In the genomic region with DNA sequence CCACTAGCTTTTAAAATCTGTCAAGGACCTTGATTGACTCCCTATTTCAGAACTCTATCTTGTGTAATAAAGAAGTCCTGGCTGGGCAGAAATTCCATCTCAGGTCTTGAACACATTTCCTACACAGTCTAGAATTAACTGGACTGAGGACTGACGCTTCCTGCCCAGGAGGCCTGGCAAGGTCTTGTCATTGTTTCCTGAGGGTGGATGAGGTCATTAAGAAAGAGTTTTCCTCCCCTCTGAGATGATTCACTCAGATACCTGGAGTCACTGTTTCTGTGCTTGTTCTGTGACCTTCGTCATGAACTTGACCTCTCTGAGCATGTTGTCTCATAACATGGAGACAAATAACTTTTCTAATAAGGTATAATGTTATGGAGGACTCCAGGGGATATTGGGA, we compare ENCODE assay signal across 12 cellular contexts.
DNase-seq lines count a peak whose midpoint lies in the region; ATAC-seq and TF ChIP-seq lines count a peak whose summit lies in the region.
"Had no signal": no experiment of that assay in that cellular context is flagged by ENCODE, and none has a peak within 500 bp of the region (broad histone marks: within the 10 kb centered on the region; RNA-seq: fewer than 3 reads in every experiment).

No MANE protein-coding gene starts in this region.

- no peak for TF ChIP-seq CTCF in 22Rv1 (IDR thresholded peaks at IDR 0.05)
- TF ChIP-seq CTCF in GM20000 (IDR thresholded peaks at IDR 0.05; ENCODE audit: extremely low read depth, missing control alignments) = no peak

- DNase-seq in HCEC 1CT (peak; percentile 44), islet precursor cell (peak; percentile 77), Ammon's horn (ENCODE audit: low spot score) (no peak), NCI-H2171 (lab: John Stamatoyannopoulos, UW) (no peak), GM20000 (ENCODE audit: low spot score) (no peak)
- DNase-seq: NCI-H1417 treated with DMSO at 0.1 percent for 48 hours had no signal

- peaks cover 36% of the 10 kb centered on the region for H3K4me1 Mint-ChIP-seq in activated naive CD8-positive, alpha-beta T cell (ENCODE audit: low read depth)

- H3K4me3 Mint-ChIP-seq in activated naive CD8-positive, alpha-beta T cell = no peak overlapping the region
- H3K4me3 Mint-ChIP-seq: CD4-positive, CD25-positive, alpha-beta regulatory T cell; central memory CD8-positive, alpha-beta T cell had no signal

- no peaks in the 10 kb centered on the region for H3K27me3 Mint-ChIP-seq in activated naive CD8-positive, alpha-beta T cell
- H3K27me3 Mint-ChIP-seq: CD4-positive, CD25-positive, alpha-beta regulatory T cell; central memory CD8-positive, alpha-beta T cell had no signal

- peaks cover 6% of the 10 kb centered on the region for H3K36me3 Mint-ChIP-seq in activated naive CD8-positive, alpha-beta T cell

- ATAC-seq in HG03460 (IDR thresholded peaks at IDR 0.05; ENCODE audit: unreplicated experiment) = no peak

- peak overlapping the region; percentile 50 for H3K27ac Mint-ChIP-seq in activated naive CD8-positive, alpha-beta T cell

- no peaks in the 10 kb centered on the region for H3K9me3 Mint-ChIP-seq in activated naive CD8-positive, alpha-beta T cell (ENCODE audit: low read depth)
- H3K9me3 Mint-ChIP-seq: CD4-positive, CD25-positive, alpha-beta regulatory T cell; central memory CD8-positive, alpha-beta T cell had no signal

- peak overlapping the region; percentile 20 for H3K27ac ChIP-seq in 22Rv1
- H3K27ac ChIP-seq: left lung had no signal

Comparison
In these comparisons a context has a peak if more than half of its experiments do, and no peak if none do; other contexts are left out.
1. DNase-seq: peak in HCEC 1CT (single experiment) and islet precursor cell (single experiment); none in Ammon's horn (single experiment), NCI-H2171 (single experiment) and GM20000 (single experiment).